In the genomic region with DNA sequence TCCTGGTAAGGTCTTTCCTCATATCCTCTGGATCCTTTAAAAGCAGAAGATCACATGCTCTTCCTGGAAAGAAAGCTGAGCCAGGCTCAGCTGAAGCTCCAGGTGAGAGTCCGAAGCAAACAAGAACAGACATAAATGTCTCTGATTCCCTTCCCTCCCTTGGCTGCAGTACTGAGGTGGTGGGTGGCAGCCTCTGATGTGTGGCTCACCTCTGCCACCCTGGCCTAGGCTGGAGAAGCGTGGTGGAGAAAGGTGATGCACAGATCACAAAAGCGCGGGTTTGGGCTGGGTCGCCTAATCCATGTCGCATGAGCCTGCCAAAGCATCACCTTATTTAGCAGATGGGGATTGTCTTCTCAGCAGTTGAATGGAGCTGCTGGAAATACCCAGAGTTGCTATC, we compare ENCODE assay signal across 37 cellular contexts. TPM values are rescaled to one million over a fixed set of nuclear protein-coding genes. Genes with fewer than 3 reads are reported as not detected.
"Had no signal": no experiment of that assay in that cellular context is flagged by ENCODE, and none has a peak within 500 bp of the region (broad histone marks: within the 10 kb centered on the region; RNA-seq: fewer than 3 reads in every experiment).

No MANE protein-coding gene starts in this region.

- DNase-seq: Kasumi-1, KG1, MG63, MM.1S, MV-4-11, NCI-H1048, NCI-H1092, NCI-H1092 treated with DMSO at 0.1 percent for 48 hours, NCI-H1105, NCI-H1105 treated with DMSO at 0.1 percent for 48 hours, NCI-H1417, NCI-H1417 treated with DMSO at 0.1 percent for 48 hours, NCI-H1436, NCI-H1436 treated with DMSO at 0.1 percent for 48 hours, NCI-H146, NCI-H1694, NCI-H1694 treated with DMSO at 0.1 percent for 48 hours, NCI-H187, NCI-H187 treated with DMSO at 0.1 percent for 48 hours, NCI-H1930, NCI-H2029, NCI-H2029 treated with DMSO at 0.1 percent for 48 hours, NCI-H2081 treated with DMSO at 0.1 percent for 48 hours, NCI-H2107, NCI-H2171, NCI-H2171 treated with DMSO at 0.1 percent for 48 hours, NCI-H2227 treated with DMSO at 0.1 percent for 48 hours, NCI-H226, NCI-H345, NCI-H446, NCI-H446 treated with DMSO at 0.1 percent for 48 hours, NCI-H510A had no signal

- H3K4me3 ChIP-seq: MG63 had no signal

- H3K27ac ChIP-seq: KMS-11 had no signal

- H3K9me3 ChIP-seq: MG63 had no signal

- H3K36me3 ChIP-seq: MG63 had no signal

RNA-seq across cellular contexts. Expression of gene KRT76, which starts 2.8 kb away (rescaled TPM):
- total RNA-seq: LHCN-M2, M059J, MCF 10A, NCI-H460 had no signal

RNA-seq across cellular contexts. Expression of gene KRT3, which starts 16.0 kb away (rescaled TPM):
- total RNA-seq: LHCN-M2, M059J, MCF 10A, NCI-H460 had no signal

RNA-seq across cellular contexts. Expression of gene KRT4, which starts 34.0 kb away (rescaled TPM):
- total RNA-seq: LHCN-M2, M059J, MCF 10A, NCI-H460 had no signal

RNA-seq across cellular contexts. Expression of gene KRT79, which starts 54.2 kb away (rescaled TPM):
- total RNA-seq: LHCN-M2, M059J, MCF 10A, NCI-H460 had no signal
